Comparison of ENCODE assay signal across 8 cellular contexts in genomic region chr15:93997071-93997658, GRCh38.
DNase-seq lines count a peak whose midpoint lies in the region; ATAC-seq, FAIRE-seq and TF ChIP-seq lines count a peak whose summit lies in the region.

No MANE protein-coding gene starts in this region.

- H3K27me3 ChIP-seq in right atrium auricular region: no peaks in the 10 kb centered on the region

- no peaks in the 10 kb centered on the region for H3K36me3 ChIP-seq in right atrium auricular region

- TF ChIP-seq CTCF in right atrium auricular region (IDR thresholded peaks at IDR 0.05) (peak; percentile 39 to 67), type B pancreatic cell (conservative IDR thresholded peaks at IDR 0.05) (peak; percentile 89)

- no peak overlapping the region for H3K4me3 ChIP-seq in right atrium auricular region

- no peak overlapping the region for H3K27ac ChIP-seq in right atrium auricular region

- no peaks in the 10 kb centered on the region for H3K4me1 ChIP-seq in right atrium auricular region

- peaks cover 31% of the 10 kb centered on the region for H3K4me1 Mint-ChIP-seq in type B pancreatic cell (ENCODE audit: unreplicated experiment)

- intact Hi-C loops in left cardiac atrium (cut with DNase I): loop anchor here in 1 of 2 donors (10.0 kb wide), 1 partner anchor 128 kb away; no protein-coding TSS in a partner anchor

- peaks cover 24% of the 10 kb centered on the region for H3K27me3 Mint-ChIP-seq in type B pancreatic cell

- H3K9me3 Mint-ChIP-seq in type B pancreatic cell: no peaks in the 10 kb centered on the region

- peak; percentile 66 for FAIRE-seq in frontal cortex (lab: Jason Lieb, UNC)

- ATAC-seq in left cardiac atrium (no peak), GM21381 (IDR thresholded peaks at IDR 0.05; ENCODE audit: unreplicated experiment) (no peak)

- H3K36me3 Mint-ChIP-seq in type B pancreatic cell: no peaks in the 10 kb centered on the region

- no peak overlapping the region for H3K4me3 Mint-ChIP-seq in type B pancreatic cell

- DNase-seq in right atrium auricular region (ENCODE audit: low spot score): no peak
- DNase-seq in left cardiac atrium: no peak
- peak; percentile 45 for DNase-seq in RKO (ENCODE audit: low spot score)
- peak in 1 of 2 donors; percentile 18 for DNase-seq in frontal cortex (ENCODE audit: low spot score in 2 of 2)
- no peak for DNase-seq in type B pancreatic cell (ENCODE audit: extremely low spot score, unreplicated experiment)
- no peak for DNase-seq in 8988T
- DNase-seq in NCI-H510A (lab: John Stamatoyannopoulos, UW): no peak

- H3K9me3 ChIP-seq in right atrium auricular region: no peaks in the 10 kb centered on the region

- H3K27ac Mint-ChIP-seq in type B pancreatic cell: no peak overlapping the region
